In the genomic region with DNA sequence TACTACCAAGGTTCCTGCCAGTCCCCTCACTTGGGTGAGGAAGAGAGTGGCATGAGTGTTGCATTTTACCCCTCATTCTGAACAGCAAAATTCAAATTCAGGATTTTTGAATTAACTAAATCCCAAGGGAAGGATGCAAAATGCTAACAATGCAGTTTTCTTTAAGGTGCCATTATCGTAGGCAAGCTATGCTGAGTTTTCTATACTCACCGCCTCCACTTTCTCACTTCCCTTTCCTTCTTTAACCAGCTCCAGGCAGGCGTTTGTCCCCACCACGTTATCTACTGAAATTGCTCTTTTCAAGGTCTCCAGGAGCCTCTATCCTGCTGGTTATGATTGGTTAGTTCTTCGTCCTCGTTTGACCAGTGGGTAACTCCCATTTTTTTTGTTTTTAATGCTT, we compare ENCODE assay signal across 13 cellular contexts. TPM values are rescaled to one million over a fixed set of nuclear protein-coding genes. Genes with fewer than 3 reads are reported as not detected.
DNase-seq lines count a peak whose midpoint lies in the region; ATAC-seq lines count a peak whose summit lies in the region.
"Had no signal": no experiment of that assay in that cellular context is flagged by ENCODE, and none has a peak within 500 bp of the region (broad histone marks: within the 10 kb centered on the region; RNA-seq: fewer than 3 reads in every experiment).

No MANE protein-coding gene starts in this region.

- H3K27me3 Mint-ChIP-seq in stimulated activated memory B cell treated with anti-CD40 and anti-IgM and Interleukin-4, amounts not matched to agents 10 μg/mL and 1 μg/mL and 100 μg/mL, for 72 hours: no peaks in the 10 kb centered on the region
- H3K27me3 Mint-ChIP-seq in immature natural killer cell (ENCODE audit: low read depth in 3 of 3): peaks cover 0 to 2% (median 0%) of the 10 kb centered on the region in 3 donors

- H3K4me3 Mint-ChIP-seq in stimulated activated memory B cell treated with anti-CD40 and anti-IgM and Interleukin-4, amounts not matched to agents 10 μg/mL and 1 μg/mL and 100 μg/mL, for 72 hours: no peak overlapping the region
- no peak overlapping the region for H3K4me3 Mint-ChIP-seq in immature natural killer cell
- H3K4me3 Mint-ChIP-seq: activated T-cell treated with anti-CD3 and anti-CD28 coated beads, Interleukin-2, amount 50 U/mL, for 72 hours had no signal

- no peaks in the 10 kb centered on the region for H3K36me3 Mint-ChIP-seq in stimulated activated memory B cell treated with anti-CD40 and anti-IgM and Interleukin-4, amounts not matched to agents 10 μg/mL and 1 μg/mL and 100 μg/mL, for 72 hours
- no peaks in the 10 kb centered on the region for H3K36me3 Mint-ChIP-seq in immature natural killer cell

- DNase-seq in DMS79 (lab: John Stamatoyannopoulos, UW) (no peak), immature natural killer cell (no peak)
- DNase-seq in stimulated activated CD4-positive, alpha-beta T cell treated with anti-CD3 and anti-CD28 coated beads, Interleukin-4, amount 100 ng/mL, for 24 hours: no peak
- DNase-seq: activated CD4-positive, alpha-beta T cell treated with anti-CD3 and anti-CD28 coated beads for 1 hour; activated T-cell treated with anti-CD3 and anti-CD28 coated beads, Interleukin-2, amount 50 U/mL, for 72 hours; COR-L47; MM.1S; stimulated activated CD4-positive, alpha-beta T cell treated with anti-CD3 and anti-CD28 coated beads, Interleukin-15, amount 100 ng/mL, for 24 hours; stimulated activated naive CD4-positive, alpha-beta T cell had no signal

- H3K4me1 Mint-ChIP-seq in stimulated activated memory B cell treated with anti-CD40 and anti-IgM and Interleukin-4, amounts not matched to agents 10 μg/mL and 1 μg/mL and 100 μg/mL, for 72 hours: peaks cover 9% of the 10 kb centered on the region
- H3K4me1 Mint-ChIP-seq in immature natural killer cell: no peaks in the 10 kb centered on the region

- ATAC-seq in GM19023 (IDR thresholded peaks at IDR 0.05; ENCODE audit: unreplicated experiment): peak; percentile 86
- peak; percentile 100 for ATAC-seq in GM21529 (IDR thresholded peaks at IDR 0.05; ENCODE audit: unreplicated experiment)
- peak; percentile 66 for ATAC-seq in HG03108 (IDR thresholded peaks at IDR 0.05; ENCODE audit: unreplicated experiment)
- peak; percentile 77 for ATAC-seq in stimulated activated memory B cell treated with anti-CD40 and anti-IgM and Interleukin-4, amounts not matched to agents 10 μg/mL and 1 μg/mL and 100 μg/mL, for 72 hours
- ATAC-seq: activated T-cell treated with anti-CD3 and anti-CD28 coated beads, Interleukin-2, amount 50 U/mL, for 72 hours had no signal

- H3K27ac Mint-ChIP-seq in stimulated activated memory B cell treated with anti-CD40 and anti-IgM and Interleukin-4, amounts not matched to agents 10 μg/mL and 1 μg/mL and 100 μg/mL, for 72 hours: no peak overlapping the region
- no peak overlapping the region for H3K27ac Mint-ChIP-seq in immature natural killer cell
- H3K27ac Mint-ChIP-seq: activated T-cell treated with anti-CD3 and anti-CD28 coated beads, Interleukin-2, amount 50 U/mL, for 72 hours had no signal

- no peaks in the 10 kb centered on the region for H3K9me3 Mint-ChIP-seq in stimulated activated memory B cell treated with anti-CD40 and anti-IgM and Interleukin-4, amounts not matched to agents 10 μg/mL and 1 μg/mL and 100 μg/mL, for 72 hours
- no peaks in the 10 kb centered on the region for H3K9me3 Mint-ChIP-seq in immature natural killer cell
- H3K9me3 Mint-ChIP-seq: activated T-cell treated with anti-CD3 and anti-CD28 coated beads, Interleukin-2, amount 50 U/mL, for 72 hours had no signal

RNA-seq across cellular contexts. Expression of a gene that starts 1.8 kb away (rescaled TPM):
- polyA plus RNA-seq in immature natural killer cell: not detected
